In genomic region chr12:47346251-47347019, GRCh38 we compare ENCODE assay signal across 1 cellular context.
A peak's percentile ranks its signal among the peaks of the same experiment; 100 is the strongest.
TF ChIP-seq lines count a peak whose summit lies in the region.

No MANE protein-coding gene starts in this region.

TF ChIP-seq in HepG2, 621 proteins besides CTCF, POLR2A, EP300 and RAD21 (continued from another document and continues in another):
- no peak for TF ChIP-seq ZBTB8A (CRISPR knock-in tag; IDR thresholded peaks at IDR 0.05; ENCODE audit: borderline replicate concordance, low read depth)
- no peak for TF ChIP-seq ARNT (IDR thresholded peaks at IDR 0.05)
- no peak for TF ChIP-seq ARHGAP35 (CRISPR knock-in tag; IDR thresholded peaks at IDR 0.05; ENCODE audit: borderline replicate concordance)
- no peak for TF ChIP-seq KLF6 (CRISPR knock-in tag; IDR thresholded peaks at IDR 0.05)
- TF ChIP-seq ZNF33A (CRISPR knock-in tag; IDR thresholded peaks at IDR 0.05; ENCODE audit: borderline replicate concordance), result no peak
- TF ChIP-seq RCOR2 (CRISPR knock-in tag; IDR thresholded peaks at IDR 0.05), result peak; percentile 78
- TF ChIP-seq ETV5 (CRISPR knock-in tag; IDR thresholded peaks at IDR 0.05; ENCODE audit: borderline replicate concordance), result peak; percentile 34; the same call in 1 of the 2 replicates
- TF ChIP-seq KDM4B (CRISPR knock-in tag; IDR thresholded peaks at IDR 0.05), result no peak
- peak; percentile 95 for TF ChIP-seq TBX2 (CRISPR knock-in tag; IDR thresholded peaks at IDR 0.05; ENCODE audit: borderline replicate concordance)
- 0 out of 2 replicates have a peak, but pooled peaks have one; percentile 38 for TF ChIP-seq SP5 (CRISPR knock-in tag; IDR thresholded peaks at IDR 0.05; ENCODE audit: borderline replicate concordance, low read depth)
- TF ChIP-seq ZBTB10 (CRISPR knock-in tag; IDR thresholded peaks at IDR 0.05; ENCODE audit: borderline replicate concordance), result no peak
- no peak for TF ChIP-seq KDM3A (CRISPR knock-in tag; IDR thresholded peaks at IDR 0.05; ENCODE audit: low read depth)
- TF ChIP-seq ZNF431 (CRISPR knock-in tag; IDR thresholded peaks at IDR 0.05; ENCODE audit: borderline replicate concordance, low read depth), result no peak
- TF ChIP-seq ZNF468 (CRISPR knock-in tag; IDR thresholded peaks at IDR 0.05), result no peak
- no peak for TF ChIP-seq ZNF441 (CRISPR knock-in tag; IDR thresholded peaks at IDR 0.05; ENCODE audit: borderline replicate concordance)
- TF ChIP-seq MAFF (IDR thresholded peaks at IDR 0.05; ENCODE audit: low read depth, low read length), result peak; percentile 98
- TF ChIP-seq JUND (CRISPR knock-in tag; IDR thresholded peaks at IDR 0.05), result no peak
- no peak for TF ChIP-seq LCORL (IDR thresholded peaks at IDR 0.05)
- peak; percentile 76 for TF ChIP-seq LCORL (CRISPR knock-in tag; IDR thresholded peaks at IDR 0.05)
- no peak for TF ChIP-seq ZFP41 (CRISPR knock-in tag; IDR thresholded peaks at IDR 0.05; ENCODE audit: borderline replicate concordance)
- no peak for TF ChIP-seq ZNF775 (CRISPR knock-in tag; IDR thresholded peaks at IDR 0.05; ENCODE audit: borderline replicate concordance)
- TF ChIP-seq RFXANK (CRISPR knock-in tag; IDR thresholded peaks at IDR 0.05), result no peak
- TF ChIP-seq ZMAT5 (CRISPR knock-in tag; IDR thresholded peaks at IDR 0.05; ENCODE audit: borderline replicate concordance, low read depth), result no peak
- TF ChIP-seq ZNF280D (CRISPR knock-in tag; IDR thresholded peaks at IDR 0.05), result no peak
- TF ChIP-seq ZNF776 (CRISPR knock-in tag; IDR thresholded peaks at IDR 0.05), result no peak
- no peak; the same call in 1 of the 2 replicates for TF ChIP-seq RXRA (CRISPR knock-in tag; IDR thresholded peaks at IDR 0.05)
- no peak for TF ChIP-seq SP2 (CRISPR knock-in tag; IDR thresholded peaks at IDR 0.05)
- peak; percentile 76; the same call in 1 of the 2 replicates for TF ChIP-seq NFIC (IDR thresholded peaks at IDR 0.05; ENCODE audit: low read length)
- no peak for TF ChIP-seq FUBP1 (CRISPR knock-in tag; IDR thresholded peaks at IDR 0.05; ENCODE audit: borderline replicate concordance)
- no peak for TF ChIP-seq NFIB (CRISPR knock-in tag; IDR thresholded peaks at IDR 0.05; ENCODE audit: borderline replicate concordance)
- TF ChIP-seq ZBED4 (CRISPR knock-in tag; IDR thresholded peaks at IDR 0.05; ENCODE audit: borderline replicate concordance), result no peak
- TF ChIP-seq MED1 (CRISPR knock-in tag; IDR thresholded peaks at IDR 0.05), result peak; percentile 56
- TF ChIP-seq ZNF558 (CRISPR knock-in tag; IDR thresholded peaks at IDR 0.05; ENCODE audit: borderline replicate concordance), result no peak
- no peak for TF ChIP-seq ZNF839 (CRISPR knock-in tag; IDR thresholded peaks at IDR 0.05; ENCODE audit: borderline replicate concordance)
- TF ChIP-seq HDAC1 (CRISPR knock-in tag; IDR thresholded peaks at IDR 0.05), result peak; percentile 72; the same call in 1 of the 2 replicates
- no peak for TF ChIP-seq ZNF549 (CRISPR knock-in tag; IDR thresholded peaks at IDR 0.05)
- no peak for TF ChIP-seq BORCS8-MEF2B (CRISPR knock-in tag; IDR thresholded peaks at IDR 0.05)
- no peak for TF ChIP-seq CSRNP1 (CRISPR knock-in tag; IDR thresholded peaks at IDR 0.05)
- TF ChIP-seq TERF1 (CRISPR knock-in tag; IDR thresholded peaks at IDR 0.05), result no peak
- no peak for TF ChIP-seq SRY (CRISPR knock-in tag; IDR thresholded peaks at IDR 0.05)
- TF ChIP-seq LRRFIP1 (CRISPR knock-in tag; conservative IDR thresholded peaks at IDR 0.05), result no peak
- no peak for TF ChIP-seq MYC (CRISPR knock-in tag; IDR thresholded peaks at IDR 0.05; ENCODE audit: borderline replicate concordance)
- 0 out of 2 replicates have a peak, but pooled peaks have one; percentile 30 for TF ChIP-seq ATF1 (CRISPR knock-in tag; IDR thresholded peaks at IDR 0.05)
- no peak for TF ChIP-seq ATM (IDR thresholded peaks at IDR 0.05; ENCODE audit: borderline replicate concordance)
- TF ChIP-seq NKX3-1 (CRISPR knock-in tag; IDR thresholded peaks at IDR 0.05), result no peak
- TF ChIP-seq ZC3H4 (CRISPR knock-in tag; IDR thresholded peaks at IDR 0.05; ENCODE audit: borderline replicate concordance), result no peak
- no peak for TF ChIP-seq GMEB1 (CRISPR knock-in tag; IDR thresholded peaks at IDR 0.05; ENCODE audit: borderline replicate concordance)
- no peak for TF ChIP-seq PAF1 (CRISPR knock-in tag; IDR thresholded peaks at IDR 0.05)
- TF ChIP-seq HDAC6 (IDR thresholded peaks at IDR 0.05; ENCODE audit: low read depth, low read length), result no peak
- TF ChIP-seq IKZF1 (IDR thresholded peaks at IDR 0.05), result no peak
